ENCODE assay signal across 21 cellular contexts in genomic region chr3:32848215-32848614, GRCh38. TPM values are rescaled to one million over a fixed set of nuclear protein-coding genes. Genes with fewer than 3 reads are reported as not detected.
DNase-seq lines count a peak whose midpoint lies in the region; ATAC-seq and TF ChIP-seq lines count a peak whose summit lies in the region.
"Had no signal": no experiment of that assay in that cellular context is flagged by ENCODE, and none has a peak within 500 bp of the region (broad histone marks: within the 10 kb centered on the region; RNA-seq: fewer than 3 reads in every experiment).

No MANE protein-coding gene starts in this region.

- H3K9ac ChIP-seq in H9 (ENCODE audit: extremely low read depth, insufficient read length, low read length) (peak overlapping the region; percentile 34), neural progenitor cell (no peak overlapping the region)

- H4K20me1 ChIP-seq in H9 (ENCODE audit: control insufficient read depth, insufficient read depth, insufficient read length) (no peaks in the 10 kb centered on the region), neural progenitor cell (ENCODE audit: low read depth) (peaks cover 96% of the 10 kb centered on the region)

- H2BK12ac ChIP-seq in H9 (ENCODE audit: insufficient read length, low read depth, low read length) = no peak overlapping the region

- H3K4me1 Mint-ChIP-seq in H9 (peaks cover 85 to 94% of the 10 kb centered on the region in 2 experiments), neural progenitor cell (peaks cover 83% of the 10 kb centered on the region)
- H3K4me1 Mint-ChIP-seq in stimulated activated naive B cell treated with anti-CD40 and anti-IgM and Interleukin-4, amounts not matched to agents 10 μg/mL and 1 μg/mL and 100 μg/mL, for 72 hours = no peaks in the 10 kb centered on the region
- H3K4me1 Mint-ChIP-seq: activated CD4-positive, alpha-beta T cell treated with anti-CD3 and anti-CD28 coated beads, Interleukin-2, amount 10 ng/mL, durations not matched to agents 24 days and 14 days had no signal

- H3K79me2 ChIP-seq in H9 (ENCODE audit: insufficient read depth, low read length) (peaks cover 87% of the 10 kb centered on the region), neural progenitor cell (ENCODE audit: low read depth) (peaks cover 95% of the 10 kb centered on the region)

- H2BK20ac ChIP-seq in H9 (ENCODE audit: low read depth, low read length, poor library complexity, severe bottlenecking) = no peak overlapping the region

- peaks cover 48% of the 10 kb centered on the region for H3K4me1 ChIP-seq in H9 (ENCODE audit: insufficient read depth, low read length)
- H3K4me1 ChIP-seq in neural progenitor cell = peaks cover 87% of the 10 kb centered on the region
- H3K4me1 ChIP-seq: SJCRH30, stomach had no signal

- no peaks in the 10 kb centered on the region for H3K9me3 ChIP-seq in H9 (ENCODE audit: control insufficient read depth, low read depth, low read length)
- H3K9me3 ChIP-seq in neural progenitor cell (ENCODE audit: low read depth) = no peaks in the 10 kb centered on the region
- H3K9me3 ChIP-seq: HAP-1, heart right ventricle, SJCRH30, stomach had no signal

- H3K14ac ChIP-seq in H9 (ENCODE audit: insufficient read depth, low read length) = no peak overlapping the region

- no peak overlapping the region for H3K56ac ChIP-seq in H9 (ENCODE audit: insufficient read length, low read depth, low read length)

- no peak overlapping the region for H4K5ac ChIP-seq in H9 (ENCODE audit: insufficient read length, low read depth, low read length)

- H3K27me3 ChIP-seq in H9 (ENCODE audit: insufficient read depth, low read length) = no peaks in the 10 kb centered on the region
- H3K27me3 ChIP-seq in neural progenitor cell = no peaks in the 10 kb centered on the region
- H3K27me3 ChIP-seq: heart right ventricle, SJCRH30, stomach had no signal

- TF ChIP-seq CTCF in H9 (conservative IDR thresholded peaks at IDR 0.05) (no peak), neural progenitor cell (IDR thresholded peaks at IDR 0.05) (no peak)

- H3K27ac Mint-ChIP-seq in H9 (peak overlapping the region; percentile 76 to 95 (median 90)), neural progenitor cell (peak overlapping the region; percentile 81)
- H3K27ac Mint-ChIP-seq in stimulated activated naive B cell treated with anti-CD40 and anti-IgM and Interleukin-4, amounts not matched to agents 10 μg/mL and 1 μg/mL and 100 μg/mL, for 72 hours = no peak overlapping the region
- H3K27ac Mint-ChIP-seq: activated CD4-positive, alpha-beta T cell treated with anti-CD3 and anti-CD28 coated beads, Interleukin-2, amount 10 ng/mL, durations not matched to agents 24 days and 14 days had no signal

- H2AFZ ChIP-seq in H9 (ENCODE audit: low read length) (no peak overlapping the region), neural progenitor cell (replicated peaks) (no peak overlapping the region)

- H3K79me1 ChIP-seq in H9 (ENCODE audit: insufficient read depth, low read depth, low read length, poor library complexity, severe bottlenecking) = peaks cover 5% of the 10 kb centered on the region

- H2AK5ac ChIP-seq in H9 (ENCODE audit: insufficient read length, low read length) = no peak overlapping the region

- ATAC-seq in stimulated activated naive B cell treated with anti-CD40 and anti-IgM and Interleukin-4, amounts not matched to agents 10 μg/mL and 1 μg/mL and 100 μg/mL, for 72 hours (replicated peaks) = no peak

- no peak overlapping the region for H4K91ac ChIP-seq in H9 (ENCODE audit: insufficient read length, low read depth, low read length)

- no peak overlapping the region for H2BK15ac ChIP-seq in H9 (ENCODE audit: low read depth, low read length)

- H3K9me3 Mint-ChIP-seq in H9 = no peaks in the 10 kb centered on the region
- H3K9me3 Mint-ChIP-seq in neural progenitor cell = no peaks in the 10 kb centered on the region
- H3K9me3 Mint-ChIP-seq in stimulated activated naive B cell treated with anti-CD40 and anti-IgM and Interleukin-4, amounts not matched to agents 10 μg/mL and 1 μg/mL and 100 μg/mL, for 72 hours = no peaks in the 10 kb centered on the region
- H3K9me3 Mint-ChIP-seq: activated CD4-positive, alpha-beta T cell treated with anti-CD3 and anti-CD28 coated beads, Interleukin-2, amount 10 ng/mL, durations not matched to agents 24 days and 14 days had no signal

- no peak overlapping the region for H2BK120ac ChIP-seq in H9 (ENCODE audit: low read depth, low read length, poor library complexity, severe bottlenecking)

- no CpG with 5 or more reads among the region's 4 CpGs for WGBS in H9 (ENCODE audit: extremely low coverage, insufficient read length, low lambda C conversion rate)

- H3K36me3 ChIP-seq in neural progenitor cell = no peaks in the 10 kb centered on the region
- H3K36me3 ChIP-seq: HAP-1, heart right ventricle, SJCRH30, stomach had no signal

- no peaks in the 10 kb centered on the region; the same call in 1 of the 2 replicates for H3K27me3 Mint-ChIP-seq in H9 (ENCODE audit: low read depth)
- peaks cover 4% of the 10 kb centered on the region for H3K27me3 Mint-ChIP-seq in neural progenitor cell (ENCODE audit: insufficient read depth, low read depth)
- H3K27me3 Mint-ChIP-seq in stimulated activated naive B cell treated with anti-CD40 and anti-IgM and Interleukin-4, amounts not matched to agents 10 μg/mL and 1 μg/mL and 100 μg/mL, for 72 hours = no peaks in the 10 kb centered on the region

- no peak overlapping the region for H2BK5ac ChIP-seq in H9 (ENCODE audit: insufficient read length, low read length)

- H3K27ac ChIP-seq in H9 (ENCODE audit: insufficient read length, low read depth, low read length) = no peak overlapping the region
- peak overlapping the region; percentile 59 for H3K27ac ChIP-seq in neural progenitor cell
- H3K27ac ChIP-seq: heart right ventricle, SJCRH30, stomach had no signal

- H3K23ac ChIP-seq in H9 (ENCODE audit: insufficient read length, low read depth, low read length) = no peak overlapping the region

- no peak overlapping the region for H3K18ac ChIP-seq in H9 (ENCODE audit: insufficient read length, low read depth, low read length)

- H3T11ph ChIP-seq in H9 (ENCODE audit: low read length) = no peak overlapping the region

- no peak for DNase-seq in H9
- peak; percentile 18 for DNase-seq in NCI-H226
- peak; percentile 90 to 94 for DNase-seq in erythroblast (lab: John Stamatoyannopoulos, UW)
- DNase-seq in neural progenitor cell (ENCODE audit: low spot score) = no peak
- DNase-seq in germinal center (ENCODE audit: low spot score) = no peak
- no peak for DNase-seq in stimulated activated naive B cell treated with anti-CD40 and anti-IgM and Interleukin-4, amounts not matched to agents 10 μg/mL and 1 μg/mL and 100 μg/mL, for 72 hours
- DNase-seq in middle frontal gyrus (ENCODE audit: extremely low spot score, low spot score) = no peak
- DNase-seq: activated CD4-positive, alpha-beta T cell treated with anti-CD3 and anti-CD28 coated beads, Interleukin-2, amount 10 ng/mL, durations not matched to agents 24 days and 14 days; activated CD8-positive, alpha-beta memory T cell treated with anti-CD3 and anti-CD28 coated beads, Interleukin-2, amount 50 U/mL, for 4 hours; activated naive CD4-positive, alpha-beta T cell treated with Interleukin-2 at 50 U/mL for 16 hours; KG1; kidney; NCI-H1417 treated with DMSO at 0.1 percent for 48 hours; NCI-H526 treated with DMSO at 0.1 percent for 48 hours; occipital lobe; SJCRH30; stomach had no signal

- peaks cover 61% of the 10 kb centered on the region for H3F3A ChIP-seq in neural progenitor cell (ENCODE audit: low read depth)

- H3K4me3 ChIP-seq in neural progenitor cell = no peak overlapping the region
- H3K4me3 ChIP-seq: HAP-1, heart right ventricle, SJCRH30, stomach had no signal

- H3K4me3 Mint-ChIP-seq in H9 (peak overlapping the region; percentile 34 to 41), neural progenitor cell (no peak overlapping the region)
- no peak overlapping the region for H3K4me3 Mint-ChIP-seq in stimulated activated naive B cell treated with anti-CD40 and anti-IgM and Interleukin-4, amounts not matched to agents 10 μg/mL and 1 μg/mL and 100 μg/mL, for 72 hours
- H3K4me3 Mint-ChIP-seq: activated CD4-positive, alpha-beta T cell treated with anti-CD3 and anti-CD28 coated beads, Interleukin-2, amount 10 ng/mL, durations not matched to agents 24 days and 14 days had no signal

- no peak for TF ChIP-seq POLR2A in erythroblast (IDR thresholded peaks at IDR 0.05; ENCODE audit: low read length)

- H3K4me2 ChIP-seq in H9 (ENCODE audit: insufficient read depth, insufficient read length, low read length) (peak overlapping the region; percentile 34), neural progenitor cell (peak overlapping the region; percentile 62)

- H3K4ac ChIP-seq in H9 (ENCODE audit: low read depth, low read length) = no peak overlapping the region

- peaks cover 5% of the 10 kb centered on the region for H3K23me2 ChIP-seq in H9 (ENCODE audit: insufficient read length, low read depth, low read length, poor library complexity, severe bottlenecking)

- H3K36me3 Mint-ChIP-seq in H9 (ENCODE audit: insufficient read depth in 1 of 3, low read depth in 3 of 3) (peaks cover 0 to 36% (median 20%) of the 10 kb centered on the region in 3 experiments; a peak in 6 of 7 replicates), neural progenitor cell (peaks cover 10% of the 10 kb centered on the region)
- H3K36me3 Mint-ChIP-seq in stimulated activated naive B cell treated with anti-CD40 and anti-IgM and Interleukin-4, amounts not matched to agents 10 μg/mL and 1 μg/mL and 100 μg/mL, for 72 hours = no peaks in the 10 kb centered on the region

- H4K8ac ChIP-seq in H9 (replicated peaks; ENCODE audit: insufficient read length, low read depth, low read length) = no peak overlapping the region

RNA-seq across cellular contexts. Expression of gene TRIM71, which starts 30.4 kb away (rescaled TPM):
- total RNA-seq in H9 (2021) (364 and 376 TPM in 2 replicates), neural progenitor cell (ENCODE audit: low replicate concordance) (106 and 107 TPM in 2 replicates)
- total RNA-seq: SJCRH30; T-helper 2 cell treated with Interferon-gamma antibody and Interleukin-4, amounts not matched to agents 100 ng/mL and 5 ng/mL, for 36 hours; ureter had no signal

Comparison
In these comparisons a context has a peak if more than half of its experiments do, and no peak if none do; other contexts are left out.
1. DNase-seq: peak in NCI-H226 (single experiment) and erythroblast (2 of 2); none in H9 (single experiment), neural progenitor cell (single experiment), germinal center (single experiment), stimulated activated naive B cell treated with anti-CD40 and anti-IgM and Interleukin-4, amounts not matched to agents 10 μg/mL and 1 μg/mL and 100 μg/mL, for 72 hours (single experiment) and middle frontal gyrus (single experiment).
2. H3K4me3 Mint-ChIP-seq: peak in H9 (2 of 2); none in neural progenitor cell (single experiment) and stimulated activated naive B cell treated with anti-CD40 and anti-IgM and Interleukin-4, amounts not matched to agents 10 μg/mL and 1 μg/mL and 100 μg/mL, for 72 hours (0 of 2).